Comparison of ENCODE assay signal across 12 cellular contexts in the genomic region with DNA sequence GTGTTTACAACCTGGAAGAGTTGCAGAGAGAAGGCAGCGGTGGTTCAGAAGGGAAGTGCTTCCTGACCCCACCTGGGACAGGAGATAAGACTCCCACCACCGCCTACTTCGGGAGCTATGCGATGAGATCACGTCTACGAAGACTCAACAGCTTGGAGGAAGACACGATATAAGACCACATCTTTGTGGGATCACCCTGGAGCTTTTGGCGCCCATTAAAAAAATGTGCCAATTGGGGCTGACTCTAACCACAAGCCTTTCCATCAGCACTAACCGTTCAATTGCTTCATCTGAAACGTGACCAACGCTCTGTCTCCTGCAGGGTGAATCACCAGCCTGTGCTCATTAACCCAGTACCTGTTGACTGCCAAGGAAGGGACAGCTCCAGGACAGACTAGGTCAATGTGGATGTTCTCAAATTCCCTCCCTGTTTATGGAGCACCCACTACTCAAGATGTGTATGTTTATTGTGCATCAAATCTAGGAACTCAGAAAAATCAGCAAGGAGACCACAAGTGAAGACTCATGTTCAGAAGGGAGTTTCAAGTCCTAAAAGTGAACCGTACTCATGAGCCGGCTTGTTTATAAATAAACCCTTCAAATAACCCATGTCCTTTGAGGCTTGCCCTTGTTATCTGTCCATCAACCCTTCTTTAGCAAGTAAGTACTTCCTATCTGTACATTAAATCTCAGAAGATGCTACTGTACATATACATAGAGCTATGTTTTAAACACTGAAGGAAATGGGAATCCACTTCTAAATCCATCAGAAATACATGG.
DNase-seq lines count a peak whose midpoint lies in the region; ATAC-seq and TF ChIP-seq lines count a peak whose summit lies in the region.
"Had no signal": no experiment of that assay in that cellular context is flagged by ENCODE, and none has a peak within 500 bp of the region (broad histone marks: within the 10 kb centered on the region; RNA-seq: fewer than 3 reads in every experiment).

No MANE protein-coding gene starts in this region.

- no peaks in the 10 kb centered on the region for H3K36me3 ChIP-seq in CD8-positive, alpha-beta T cell (ENCODE audit: insufficient read depth, low read length)

- H3K9me3 Mint-ChIP-seq in osteocyte (ENCODE audit: unreplicated experiment) = no peaks in the 10 kb centered on the region
- H3K9me3 Mint-ChIP-seq in CD8-positive, alpha-beta T cell = no peaks in the 10 kb centered on the region

- no peaks in the 10 kb centered on the region for H3K27me3 ChIP-seq in CD8-positive, alpha-beta T cell (ENCODE audit: insufficient read depth, low read length)
- H3K27me3 ChIP-seq: left lung had no signal

- CTCF ChIA-PET in CD8-positive, alpha-beta T cell (lab: Charles Lee) = no interaction called here

- no peak overlapping the region for H3K4me3 ChIP-seq in cardiac fibroblast (replicated peaks in 1 of 2; ENCODE audit: low read depth in 2 of 2, low read length in 2 of 2)
- no peak overlapping the region for H3K4me3 ChIP-seq in CD8-positive, alpha-beta T cell (ENCODE audit: low read depth, low read length)
- H3K4me3 ChIP-seq: left lung had no signal

- DNase-seq in GF-D8 (lab: John Stamatoyannopoulos, UW) (peak; percentile 91), NOMO-1 (lab: John Stamatoyannopoulos, UW; ENCODE audit: unreplicated experiment in 2 of 2) (peak; percentile 96 to 99), cardiac fibroblast (ENCODE audit: low read depth in 2 of 2) (peak; percentile 64 to 74), osteocyte (ENCODE audit: extremely low spot score, unreplicated experiment) (no peak), SW480 (ENCODE audit: low spot score) (no peak), NCI-H1092 (lab: John Stamatoyannopoulos, UW) (no peak)
- no peak for DNase-seq in CD8-positive, alpha-beta T cell
- DNase-seq: activated naive CD4-positive, alpha-beta T cell; left lung; NCI-H526; retina had no signal

- TF ChIP-seq CTCF in cardiac fibroblast (IDR thresholded peaks at IDR 0.05; ENCODE audit: low read depth, low read length) (no peak), osteocyte (IDR thresholded peaks at IDR 0.05) (no peak)
- no peak for TF ChIP-seq CTCF in CD8-positive, alpha-beta T cell (IDR thresholded peaks at IDR 0.05)

- intact Hi-C loops in CD8-positive, alpha-beta T cell (cut with DNase I, micrococcal nuclease) = no loop called here

- no peaks in the 10 kb centered on the region for H3K9me3 ChIP-seq in CD8-positive, alpha-beta T cell (ENCODE audit: low read length)
- H3K9me3 ChIP-seq: left lung had no signal

- no peak overlapping the region for H3K27ac ChIP-seq in CD8-positive, alpha-beta T cell (ENCODE audit: low read depth, low read length)
- H3K27ac ChIP-seq: left lung had no signal

- no peak for ATAC-seq in CD8-positive, alpha-beta T cell
- ATAC-seq in HG03378 (IDR thresholded peaks at IDR 0.05; ENCODE audit: unreplicated experiment) = no peak
- ATAC-seq: left lung had no signal

- H3K4me1 Mint-ChIP-seq in osteocyte (ENCODE audit: unreplicated experiment) = peaks cover 33% of the 10 kb centered on the region
- no peaks in the 10 kb centered on the region for H3K4me1 Mint-ChIP-seq in CD8-positive, alpha-beta T cell (ENCODE audit: low read depth)

- peaks cover 34% of the 10 kb centered on the region for H3K36me3 Mint-ChIP-seq in osteocyte (ENCODE audit: unreplicated experiment)
- H3K36me3 Mint-ChIP-seq in CD8-positive, alpha-beta T cell = no peaks in the 10 kb centered on the region

- no peaks in the 10 kb centered on the region for H3K4me1 ChIP-seq in CD8-positive, alpha-beta T cell (ENCODE audit: insufficient read depth, low read length)

- H3K27me3 Mint-ChIP-seq in osteocyte (ENCODE audit: unreplicated experiment) = no peaks in the 10 kb centered on the region
- no peaks in the 10 kb centered on the region for H3K27me3 Mint-ChIP-seq in CD8-positive, alpha-beta T cell (ENCODE audit: low read depth)

- no peak overlapping the region for H3K4me3 Mint-ChIP-seq in osteocyte (ENCODE audit: unreplicated experiment)
- H3K4me3 Mint-ChIP-seq in CD8-positive, alpha-beta T cell = no peak overlapping the region

- H3K27ac Mint-ChIP-seq in osteocyte (ENCODE audit: unreplicated experiment) = peak overlapping the region; percentile 5
- no peak overlapping the region for H3K27ac Mint-ChIP-seq in CD8-positive, alpha-beta T cell

- POLR2A ChIA-PET in CD8-positive, alpha-beta T cell (lab: Charles Lee) = no interaction called here

Comparison
In these comparisons a context has a peak if more than half of its experiments do, and no peak if none do; other contexts are left out.
1. DNase-seq: peak in GF-D8 (single experiment), NOMO-1 (2 of 2) and cardiac fibroblast (2 of 2); none in osteocyte (single experiment), CD8-positive, alpha-beta T cell (0 of 7), SW480 (single experiment) and NCI-H1092 (single experiment).